ENCODE assay signal across 17 cellular contexts in the genomic region with DNA sequence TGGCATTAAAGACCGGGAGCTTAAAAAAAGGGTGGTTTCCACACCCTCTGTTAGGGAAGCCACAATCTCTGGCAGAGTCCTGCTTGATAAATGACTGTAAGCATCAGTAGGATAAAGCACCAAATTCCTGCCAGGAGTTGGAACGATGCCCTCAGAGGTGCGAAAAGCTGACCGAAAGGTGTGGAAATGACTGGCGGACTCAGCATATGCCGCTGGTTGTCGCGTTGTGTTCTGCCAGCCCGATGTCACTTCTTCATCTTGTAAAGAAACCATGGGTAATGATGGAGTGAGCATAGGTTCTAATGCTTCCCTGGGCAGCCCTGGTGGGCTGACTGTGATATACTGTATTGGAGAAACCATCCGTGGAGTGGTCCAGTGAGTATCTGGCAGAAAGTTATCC.
DNase-seq lines count a peak whose midpoint lies in the region; ATAC-seq, FAIRE-seq and TF ChIP-seq lines count a peak whose summit lies in the region.
"Had no signal": no experiment of that assay in that cellular context is flagged by ENCODE, and none has a peak within 500 bp of the region (broad histone marks: within the 10 kb centered on the region; RNA-seq: fewer than 3 reads in every experiment).

No MANE protein-coding gene starts in this region.

- no peaks in the 10 kb centered on the region for H3K4me1 ChIP-seq in K562 (replicated peaks in 1 of 2; ENCODE audit: control insufficient read depth in 2 of 2, insufficient read depth in 2 of 2, low read length in 2 of 2)
- H3K4me1 ChIP-seq: BE2C had no signal

- no peaks in the 10 kb centered on the region for H3K36me3 ChIP-seq in K562 (ENCODE audit: control insufficient read depth, insufficient read depth, low read length)

- peaks cover 26% of the 10 kb centered on the region for H3K4me1 Mint-ChIP-seq in HFFc6 (ENCODE audit: low read depth)

- H3K27me3 ChIP-seq in AG04450 (ENCODE audit: control insufficient read depth, insufficient read depth, low read length) = no peaks in the 10 kb centered on the region
- peaks cover 71 to 78% of the 10 kb centered on the region in 2 experiments for H3K27me3 ChIP-seq in K562 (ENCODE audit: control insufficient read depth in 2 of 2, insufficient read depth in 2 of 2, low read length in 2 of 2)
- H3K27me3 ChIP-seq: BE2C had no signal

- no peaks in the 10 kb centered on the region for H3K9me1 ChIP-seq in K562 (ENCODE audit: control insufficient read depth, insufficient read depth, low read length)

- no peak for FAIRE-seq in K562 (lab: Jason Lieb, UNC)
- FAIRE-seq: D721Med, GM12892 had no signal

- ATAC-seq in K562 (no peak), HG02840 (IDR thresholded peaks at IDR 0.05; ENCODE audit: low FRiP score, unreplicated experiment) (no peak), HG03342 (IDR thresholded peaks at IDR 0.05; ENCODE audit: unreplicated experiment) (no peak)

- H3K9me3 ChIP-seq in AG04450 (ENCODE audit: control insufficient read depth, insufficient read depth, low read length) = 0 out of 2 replicates have a peak, but pooled peaks cover 2% of the 10 kb centered on the region
- H3K9me3 ChIP-seq in K562 (replicated peaks; ENCODE audit: control insufficient read depth, insufficient read depth, low read depth, low read length) = no peaks in the 10 kb centered on the region
- H3K9me3 ChIP-seq: BE2C had no signal

- no peak for TF ChIP-seq POLR2A in K562 (conservative IDR thresholded peaks at IDR 0.05)

- DNase-seq in AG04450 (ENCODE audit: low read depth, low spot score) (no peak), HFFc6 (no peak), K562 (ENCODE audit: extremely low read depth in 1 of 4, low spot score in 3 of 4) (no peak), middle frontal gyrus (ENCODE audit: extremely low spot score, low spot score) (peak; percentile 37)
- DNase-seq in activated CD4-positive, alpha-beta T cell treated with anti-CD3 and anti-CD28 coated beads, Interleukin-2, amount 50 U/mL, for 48 hours = no peak
- DNase-seq in stimulated activated CD4-positive, alpha-beta T cell treated with anti-CD3 and anti-CD28 coated beads, Interleukin-1b, Interleukin-23, amount 100 ng/mL, for 48 hours = no peak
- DNase-seq: ACHN; BE2C; CD4-positive, alpha-beta memory T cell; DMS153; DND-41; GDM1 had no signal

- TF ChIP-seq EP300 in K562 (IDR thresholded peaks at IDR 0.05; ENCODE audit: low read length) = no peak

- H2AFZ ChIP-seq in K562 (ENCODE audit: low read depth, low read length) = no peak overlapping the region

- no peak overlapping the region for H3K4me2 ChIP-seq in K562 (ENCODE audit: insufficient read depth, low read length)

- no peak overlapping the region for H3K4me3 Mint-ChIP-seq in HFFc6
- H3K4me3 Mint-ChIP-seq: CD4-positive, alpha-beta memory T cell had no signal

- no peaks in the 10 kb centered on the region for H3K27me3 Mint-ChIP-seq in HFFc6 (ENCODE audit: insufficient read depth)

- TF ChIP-seq CTCF in AG04450 (IDR thresholded peaks at IDR 0.05; ENCODE audit: low read depth, low read length) (no peak), HFFc6 (IDR thresholded peaks at IDR 0.05) (no peak), K562 (IDR thresholded peaks at IDR 0.05 in 2 of 3, conservative IDR thresholded peaks at IDR 0.05 in 1 of 3; ENCODE audit: insufficient read depth in 2 of 3, low read depth in 1 of 3, low read length in 3 of 3) (no peak)

- POLR2A ChIA-PET in AG04450 (lab: Yijun Ruan, JAX) (no interaction called here), K562 (lab: Yijun Ruan, JAX) (interaction anchor here (0.7 kb wide), 2 partner anchors 10 to 224 kb away, joined by 3 to 5 read pairs; no protein-coding TSS in a partner anchor)

- H3K9me3 Mint-ChIP-seq in HFFc6 = no peaks in the 10 kb centered on the region
- H3K9me3 Mint-ChIP-seq: CD4-positive, alpha-beta memory T cell had no signal

- H3K36me3 Mint-ChIP-seq in HFFc6 (ENCODE audit: low read depth) = peaks cover 21% of the 10 kb centered on the region
- H3K36me3 Mint-ChIP-seq: CD4-positive, alpha-beta memory T cell had no signal

- H3K79me2 ChIP-seq in K562 (ENCODE audit: control insufficient read depth, insufficient read depth, low read length) = no peaks in the 10 kb centered on the region

- CTCF ChIA-PET in AG04450 (lab: Charles Lee) = interaction anchor here (0.9 to 2.2 kb wide), 2 partner anchors 32 to 156 kb away, joined by 3 to 15 read pairs; no protein-coding TSS in a partner anchor
- CTCF ChIA-PET in K562 (lab: Yijun Ruan, JAX; ENCODE audit: low intra/inter-chr PET ratio) = no interaction called here

- H3K4me3 ChIP-seq in AG04450 (ENCODE audit: low read depth, low read length) (no peak overlapping the region), K562 (no peak overlapping the region)

- in situ Hi-C loops in K562 (cut with MboI) = no loop called here

- H3K27ac Mint-ChIP-seq in HFFc6 = peak overlapping the region; percentile 75
- H3K27ac Mint-ChIP-seq: CD4-positive, alpha-beta memory T cell had no signal

- intact Hi-C loops in K562 (cut with micrococcal nuclease) = no loop called here

- no peaks in the 10 kb centered on the region; the same call in 1 of the 2 replicates for H4K20me1 ChIP-seq in K562 (replicated peaks; ENCODE audit: control insufficient read depth, insufficient read depth, low read length)

- peak overlapping the region; percentile 35 for H3K27ac ChIP-seq in AG04450 (ENCODE audit: low read depth, low read length)
- H3K27ac ChIP-seq in K562 (ENCODE audit: extremely low read depth, low read depth, low read length) = no peak overlapping the region
- H3K27ac ChIP-seq: C4-2B had no signal

- WGBS in K562 (ENCODE audit: insufficient coverage, low coverage, missing lambda C conversion rate) = 8% methylated on average over 10 of the region's 10 CpGs

- BruUV-seq in K562 (replicated peaks; lab: Mats Ljungman, UMichigan) = no TSS peak

- TF ChIP-seq RAD21 in K562 (CRISPR knock-in tag; conservative IDR thresholded peaks at IDR 0.05 in 1 of 2, IDR thresholded peaks at IDR 0.05 in 1 of 2) = no peak

- H3K9ac ChIP-seq in K562 (ENCODE audit: insufficient read depth in 1 of 2, low read depth in 2 of 2, low read length in 2 of 2) = no peak overlapping the region

TF ChIP-seq in K562, 482 proteins besides CTCF, POLR2A, EP300 and RAD21:
- TF ChIP-seq ZNF57 (CRISPR knock-in tag; IDR thresholded peaks at IDR 0.05) (no peak), GTF2E2 (tag; IDR thresholded peaks at IDR 0.05) (no peak), KLF1 (tag; IDR thresholded peaks at IDR 0.05) (0 out of 2 replicates have a peak, but pooled peaks have one; percentile 28), ZNF174 (CRISPR knock-in tag; IDR thresholded peaks at IDR 0.05) (no peak), DACH1 (IDR thresholded peaks at IDR 0.05; ENCODE audit: partially characterized antibody) (no peak)
